8 cellular contexts compared by ENCODE assay signal in the genomic region with DNA sequence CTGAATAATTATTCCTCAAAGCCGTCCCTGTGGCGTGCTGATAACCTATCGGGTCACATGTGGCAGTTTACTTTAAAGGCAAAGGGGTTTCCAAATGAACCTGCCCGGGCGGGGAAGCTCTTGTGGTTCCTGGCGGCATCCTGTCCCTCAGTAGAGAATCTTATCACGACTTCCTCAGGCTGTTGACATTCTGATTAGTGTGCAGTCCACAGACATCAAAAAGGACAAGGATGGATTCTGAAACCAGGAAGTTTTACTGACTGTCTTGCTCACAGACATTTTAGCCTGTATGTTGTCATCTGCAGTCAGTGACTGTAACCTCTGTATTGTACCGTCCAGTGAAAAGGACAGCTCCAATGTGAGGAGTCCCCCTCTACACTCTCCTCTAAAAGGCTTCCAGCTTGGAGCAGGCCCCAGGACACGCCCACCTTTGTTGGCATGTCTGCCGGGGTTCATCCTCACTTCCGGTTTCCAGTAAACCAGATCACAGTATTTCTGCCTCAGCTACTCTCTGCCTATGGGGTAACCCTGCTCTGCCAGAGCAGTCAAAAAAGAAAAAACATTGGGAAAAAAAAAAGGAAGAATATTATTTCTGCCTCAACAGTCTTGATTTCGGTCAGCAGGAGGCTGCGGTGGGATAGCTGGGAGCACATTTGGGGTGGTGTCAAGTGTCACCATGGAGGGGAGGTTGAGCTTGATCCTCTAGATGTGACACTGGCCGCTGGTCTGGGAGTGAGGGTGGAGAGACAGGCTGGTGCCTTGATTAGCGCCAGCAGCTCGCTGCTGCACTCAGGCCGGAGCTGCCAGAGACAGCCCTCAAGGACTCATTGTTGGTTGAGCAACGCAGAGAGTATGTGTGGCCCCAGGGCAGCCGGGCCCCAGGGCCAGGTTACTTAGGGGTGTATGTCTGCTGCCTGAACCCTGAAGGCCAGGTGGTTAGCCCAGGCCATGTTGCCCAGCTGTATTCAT.
DNase-seq lines count a peak whose midpoint lies in the region; ATAC-seq, FAIRE-seq and TF ChIP-seq lines count a peak whose summit lies in the region.

No MANE protein-coding gene starts in this region.

- no peaks in the 10 kb centered on the region for H3K9me1 ChIP-seq in endothelial cell of umbilical vein (replicated peaks; ENCODE audit: control insufficient read depth, extremely low read depth, insufficient read depth, low read length)

- H3K36me3 Mint-ChIP-seq in osteocyte (ENCODE audit: unreplicated experiment) = peaks cover 6% of the 10 kb centered on the region

- H3K27me3 ChIP-seq in endothelial cell of umbilical vein (ENCODE audit: control insufficient read depth in 2 of 2, insufficient read depth in 2 of 2, low read length in 2 of 2) (peaks cover 0 to 5% of the 10 kb centered on the region in 2 experiments), mesendoderm (ENCODE audit: insufficient read depth, low read length, poor library complexity) (no peaks in the 10 kb centered on the region)

- no peak overlapping the region for H3K18ac ChIP-seq in mesendoderm (ENCODE audit: low read length)

- FAIRE-seq in GM12892 (lab: Jason Lieb, UNC) = peak; percentile 53
- peak; percentile 99 for FAIRE-seq in endothelial cell of umbilical vein (lab: Jason Lieb, UNC)

- H3K4me1 ChIP-seq in endothelial cell of umbilical vein (ENCODE audit: control insufficient read depth, extremely low read depth, insufficient read depth, low read length) (peaks cover 24% of the 10 kb centered on the region), mesendoderm (ENCODE audit: control insufficient read depth, low read depth, low read length) (no peaks in the 10 kb centered on the region)

- no peaks in the 10 kb centered on the region for H3K9me3 Mint-ChIP-seq in osteocyte (ENCODE audit: unreplicated experiment)

- H3K4ac ChIP-seq in mesendoderm (ENCODE audit: low read depth, low read length) = no peak overlapping the region

- H3K4me2 ChIP-seq in endothelial cell of umbilical vein (ENCODE audit: insufficient read depth, low read length) = peak overlapping the region; percentile 66
- H3K4me2 ChIP-seq in mesendoderm (ENCODE audit: low read length) = no peak overlapping the region

- H3K4me3 ChIP-seq in endothelial cell of umbilical vein (replicated peaks in 1 of 3; ENCODE audit: insufficient read depth in 1 of 3, low read depth in 1 of 3, low read length in 3 of 3) (no peak overlapping the region), mesendoderm (ENCODE audit: low read length) (no peak overlapping the region)

- no peak for ATAC-seq in HG02970 (IDR thresholded peaks at IDR 0.05; ENCODE audit: low FRiP score, unreplicated experiment)

- no peaks in the 10 kb centered on the region for H3K36me3 ChIP-seq in endothelial cell of umbilical vein (ENCODE audit: control insufficient read depth in 2 of 2, extremely low read depth in 1 of 2, insufficient read depth in 2 of 2, low read length in 2 of 2)
- H3K36me3 ChIP-seq in mesendoderm (ENCODE audit: control insufficient read depth, insufficient read depth, low read length) = no peaks in the 10 kb centered on the region

- CTCF ChIA-PET in endothelial cell of umbilical vein (lab: Charles Lee) = interaction anchor here (0.8 to 2.1 kb wide), 11 partner anchors 9 to 415 kb away, joined by 3 to 11 read pairs (median 4); no protein-coding TSS in a partner anchor

- intact Hi-C loops in endothelial cell of umbilical vein (cut with micrococcal nuclease) = loop anchor here (1.0 kb wide), 1 partner anchor 74 kb away; no protein-coding TSS in a partner anchor

- no TSS peak for BruUV-seq in endothelial cell of umbilical vein (replicated peaks; lab: Mats Ljungman, UMichigan)

- peak overlapping the region; percentile 62 for H3K9ac ChIP-seq in endothelial cell of umbilical vein (replicated peaks; ENCODE audit: extremely low read depth, insufficient read depth, low read length)
- no peak overlapping the region for H3K9ac ChIP-seq in mesendoderm (ENCODE audit: low read length)

- H3K27ac ChIP-seq in endothelial cell of umbilical vein (ENCODE audit: insufficient read depth, low read depth, low read length) = peak overlapping the region; percentile 84
- no peak overlapping the region for H3K27ac ChIP-seq in mesendoderm (ENCODE audit: low read depth, low read length)

- H3K4me1 Mint-ChIP-seq in osteocyte (ENCODE audit: unreplicated experiment) = peaks cover 35% of the 10 kb centered on the region

- no peak overlapping the region for H3K4me3 Mint-ChIP-seq in osteocyte (ENCODE audit: unreplicated experiment)

- H3K79me2 ChIP-seq in endothelial cell of umbilical vein (ENCODE audit: control insufficient read depth, insufficient read depth, low read length) (no peaks in the 10 kb centered on the region), mesendoderm (ENCODE audit: control insufficient read depth, insufficient read depth, low read length) (no peaks in the 10 kb centered on the region)

- no peak for TF ChIP-seq POLR2A in GM12892 (IDR thresholded peaks at IDR 0.05; ENCODE audit: low read depth, low read length)
- peak; percentile 73 for TF ChIP-seq POLR2A in endothelial cell of umbilical vein (IDR thresholded peaks at IDR 0.05; ENCODE audit: low read depth, low read length)

- H2BK5ac ChIP-seq in mesendoderm (ENCODE audit: low read length) = no peak overlapping the region

- DNase-seq in GM12892 (ENCODE audit: insufficient read length) = no peak
- peak; percentile 15 to 35 for DNase-seq in activated CD4-positive, alpha-beta T cell treated with anti-CD3 and anti-CD28 coated beads for 4 hours
- DNase-seq in endothelial cell of umbilical vein (ENCODE audit: low read depth, low spot score) = peak; percentile 94
- DNase-seq in osteocyte (ENCODE audit: extremely low spot score, unreplicated experiment) = no peak
- no peak for DNase-seq in RKO (ENCODE audit: low spot score)
- no peak for DNase-seq in NCI-H2029 (lab: John Stamatoyannopoulos, UW)
- DNase-seq in mesendoderm = no peak

- WGBS in mesendoderm (ENCODE audit: extremely low coverage, insufficient coverage, low lambda C conversion rate) = no CpG with 5 or more reads among the region's 19 CpGs

- POLR2A ChIA-PET in endothelial cell of umbilical vein (lab: Charles Lee) = interaction anchor here (0.7 kb wide), 2 partner anchors 74 kb away, joined by 3 to 4 read pairs; no protein-coding TSS in a partner anchor

- H3K79me1 ChIP-seq in mesendoderm (ENCODE audit: low read length) = no peaks in the 10 kb centered on the region

- H3K27ac Mint-ChIP-seq in osteocyte (ENCODE audit: unreplicated experiment) = peak overlapping the region; percentile 77

- no peak overlapping the region for H3K23ac ChIP-seq in mesendoderm (ENCODE audit: low read length)

- no peak overlapping the region for H4K5ac ChIP-seq in mesendoderm (ENCODE audit: low read length)

- dilution Hi-C loops in endothelial cell of umbilical vein (cut with MboI; ENCODE audit: extremely low pct_ligation_motif_present, low sequenced_read_pairs) = no loop called here

- no peak overlapping the region for H2BK15ac ChIP-seq in mesendoderm (replicated peaks; ENCODE audit: low read depth)

- no peak overlapping the region for H2AK5ac ChIP-seq in mesendoderm (ENCODE audit: low read length)

- no peak overlapping the region for H3K56ac ChIP-seq in mesendoderm (ENCODE audit: low read length)

- H3K9me3 ChIP-seq in endothelial cell of umbilical vein (replicated peaks; ENCODE audit: control insufficient read depth, insufficient read depth, low read length) = no peaks in the 10 kb centered on the region

- no peak overlapping the region for H2AFZ ChIP-seq in endothelial cell of umbilical vein (ENCODE audit: low read depth, low read length)

- no peak overlapping the region for H4K8ac ChIP-seq in mesendoderm (ENCODE audit: low read depth, low read length)

- H2BK120ac ChIP-seq in mesendoderm (ENCODE audit: low read depth, low read length) = no peak overlapping the region

- H4K20me1 ChIP-seq in endothelial cell of umbilical vein (replicated peaks; ENCODE audit: control insufficient read depth, extremely low read depth, insufficient read depth, low read length) = no peaks in the 10 kb centered on the region

- no peaks in the 10 kb centered on the region for H3K27me3 Mint-ChIP-seq in osteocyte (ENCODE audit: unreplicated experiment)

- TF ChIP-seq CTCF in endothelial cell of umbilical vein (IDR thresholded peaks at IDR 0.05; ENCODE audit: extremely low read depth in 1 of 2, insufficient read depth in 1 of 2, low read depth in 1 of 2, low read length in 2 of 2) = no peak
- no peak for TF ChIP-seq CTCF in osteocyte (IDR thresholded peaks at IDR 0.05)

TF ChIP-seq in endothelial cell of umbilical vein, 7 proteins besides CTCF, POLR2A, EP300 and RAD21:
- no peak for TF ChIP-seq MYC (IDR thresholded peaks at IDR 0.05; ENCODE audit: low read depth, low read length)
- TF ChIP-seq GATA2 (IDR thresholded peaks at IDR 0.05; ENCODE audit: insufficient read depth, insufficient read length, low read depth, low read length) = peak; percentile 99
- TF ChIP-seq FOS (IDR thresholded peaks at IDR 0.05; ENCODE audit: borderline replicate concordance, insufficient read depth, low read length) = peak; percentile 59
- TF ChIP-seq MAX (IDR thresholded peaks at IDR 0.05; ENCODE audit: insufficient read depth, insufficient read length) = no peak
- peak; percentile 96 for TF ChIP-seq POLR2AphosphoS5 (IDR thresholded peaks at IDR 0.05; ENCODE audit: insufficient read depth, low read depth, low read length)
TF ChIP-seq in endothelial cell of umbilical vein: peak in this region for 3.

Comparison
In these comparisons a context has a peak if more than half of its experiments do, and no peak if none do; other contexts are left out.
1. DNase-seq: peak in activated CD4-positive, alpha-beta T cell treated with anti-CD3 and anti-CD28 coated beads for 4 hours (2 of 2) and endothelial cell of umbilical vein (single experiment); none in GM12892 (single experiment), osteocyte (single experiment), RKO (single experiment), NCI-H2029 (single experiment) and mesendoderm (single experiment).